33 cellular contexts compared by ENCODE assay signal in the genomic region with DNA sequence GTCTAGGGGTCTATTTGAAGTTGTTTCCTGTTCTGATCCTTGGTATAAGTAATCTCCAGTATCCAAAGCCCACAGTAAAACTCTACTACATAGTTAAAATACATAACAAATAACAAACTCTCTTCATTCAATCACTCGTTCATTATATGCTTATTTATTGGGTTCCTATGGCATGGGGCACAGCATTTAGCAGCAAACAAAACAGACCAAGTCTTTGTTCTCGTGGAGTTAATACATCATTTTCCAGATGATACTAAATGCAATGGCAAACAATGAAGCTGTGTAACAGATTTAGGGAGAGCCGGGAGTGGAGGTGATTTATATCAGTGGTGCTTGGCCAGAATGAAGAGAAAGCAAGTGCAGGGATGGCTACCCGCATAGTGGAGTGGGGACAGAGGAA. TPM values are rescaled to one million over a fixed set of nuclear protein-coding genes. Genes with fewer than 3 reads are reported as not detected.
"Had no signal": no experiment of that assay in that cellular context is flagged by ENCODE, and none has a peak within 500 bp of the region (broad histone marks: within the 10 kb centered on the region; RNA-seq: fewer than 3 reads in every experiment).

No MANE protein-coding gene starts in this region.

- H3K9me3 Mint-ChIP-seq: activated naive CD4-positive, alpha-beta T cell treated with anti-CD3 and anti-CD28 coated beads for 36 hours; activated T-helper 1 cell treated with anti-CD3 and anti-CD28 coated beads, Interleukin-12 subunit alpha, Interleukin-12 subunit beta, Interleukin-2, Interleukin-4 antibody, amounts not matched to agents 30 ng/mL and 10 ng/mL and 1 ng/mL, durations not matched to agents 14 hours and 24 hours and 36 hours; brain; natural killer cell treated with Interleukin-12 subunit alpha and Interleukin-12 subunit beta and Interleukin-15 and Interleukin-18, amount 100 ng/mL, for 72 hours had no signal

- H3K4me1 ChIP-seq: ascending aorta, left ventricle myocardium inferior, right lobe of liver, testis, transverse colon had no signal

- DNase-seq: activated CD4-positive, alpha-beta T cell treated with anti-CD3 and anti-CD28 coated beads for 4 hours; activated CD4-positive, alpha-beta T cell treated with anti-CD3 and anti-CD28 coated beads, Interleukin-2, amount 50 U/mL, for 4 hours; activated effector memory CD4-positive, alpha-beta T cell treated with anti-CD3 and anti-CD28 coated beads, Interleukin-2, amount 50 U/mL, for 16 hours; activated naive CD4-positive, alpha-beta T cell treated with anti-CD3 and anti-CD28 coated beads for 36 hours; activated naive CD8-positive, alpha-beta T cell treated with anti-CD3 and anti-CD28 coated beads, Interleukin-2, amount 10 ng/mL, durations not matched to agents 7 days and 5 days; activated T-cell treated with anti-CD3 and anti-CD28 coated beads, Interleukin-2, amount 50 U/mL, for 1 hour; dorsolateral prefrontal cortex; effector memory CD4-positive, alpha-beta T cell; erythroblast; islet precursor cell; left ventricle myocardium inferior; mucosa of descending colon; ovary; right lobe of liver; stimulated activated CD4-positive, alpha-beta T cell treated with anti-CD3 and anti-CD28 coated beads, Interleukin-2, amount 100 ng/mL, for 48 hours; stimulated activated naive CD8-positive, alpha-beta T cell treated with anti-CD3 and anti-CD28 coated beads, Interleukin-15, Interleukin-2, amounts not matched to agents 100 U/mL and 50 U/mL, for 24 hours; testis; transverse colon had no signal

- H3K27ac Mint-ChIP-seq: activated naive CD4-positive, alpha-beta T cell treated with anti-CD3 and anti-CD28 coated beads for 36 hours; activated naive CD8-positive, alpha-beta T cell treated with anti-CD3 and anti-CD28 coated beads, Interleukin-2, amount 10 ng/mL, durations not matched to agents 7 days and 5 days; activated T-helper 1 cell treated with anti-CD3 and anti-CD28 coated beads, Interleukin-12 subunit alpha, Interleukin-12 subunit beta, Interleukin-2, Interleukin-4 antibody, amounts not matched to agents 30 ng/mL and 10 ng/mL and 1 ng/mL, durations not matched to agents 14 hours and 24 hours and 36 hours; brain; progenitor cell of endocrine pancreas had no signal

- H3K27ac ChIP-seq: ascending aorta, coronary artery, dorsolateral prefrontal cortex, gastroesophageal sphincter, hepatocyte, left ventricle myocardium inferior, ovary, right lobe of liver, testis, transverse colon had no signal

- ATAC-seq: gastroesophageal sphincter; mucosa of descending colon; natural killer cell treated with Interleukin-12 subunit alpha and Interleukin-12 subunit beta and Interleukin-15 and Interleukin-18, amount 100 ng/mL, for 72 hours; right lobe of liver; stimulated activated naive CD8-positive, alpha-beta T cell treated with anti-CD3 and anti-CD28 coated beads, Interleukin-15, Interleukin-2, amounts not matched to agents 100 U/mL and 50 U/mL, for 24 hours had no signal

- H3K27me3 ChIP-seq: ascending aorta, dorsolateral prefrontal cortex, gastroesophageal sphincter, hepatocyte, ovary, right lobe of liver, testis, transverse colon had no signal

- H3K27me3 Mint-ChIP-seq: progenitor cell of endocrine pancreas had no signal

- H3K4me3 Mint-ChIP-seq: activated naive CD4-positive, alpha-beta T cell treated with anti-CD3 and anti-CD28 coated beads for 36 hours; activated naive CD8-positive, alpha-beta T cell treated with anti-CD3 and anti-CD28 coated beads, Interleukin-2, amount 10 ng/mL, durations not matched to agents 7 days and 5 days; activated T-helper 1 cell treated with anti-CD3 and anti-CD28 coated beads, Interleukin-12 subunit alpha, Interleukin-12 subunit beta, Interleukin-2, Interleukin-4 antibody, amounts not matched to agents 30 ng/mL and 10 ng/mL and 1 ng/mL, durations not matched to agents 14 hours and 24 hours and 36 hours; brain; natural killer cell treated with Interleukin-12 subunit alpha and Interleukin-12 subunit beta and Interleukin-15 and Interleukin-18, amount 100 ng/mL, for 72 hours had no signal

- H3K4me3 ChIP-seq: ascending aorta, coronary artery, dorsolateral prefrontal cortex, gastroesophageal sphincter, hepatocyte, left ventricle myocardium inferior, lung, mucosa of descending colon, ovary, right lobe of liver, testis, transverse colon had no signal

- H3K9me3 ChIP-seq: ascending aorta, gastroesophageal sphincter, left ventricle myocardium inferior, mucosa of descending colon, ovary, right lobe of liver, testis, transverse colon had no signal

- H3K4me2 ChIP-seq: hepatocyte had no signal

- H2AFZ ChIP-seq: hepatocyte had no signal

- H3K79me2 ChIP-seq: hepatocyte had no signal

- H3K4me1 Mint-ChIP-seq: brain had no signal

- H3K36me3 Mint-ChIP-seq: brain had no signal

- H3K36me3 ChIP-seq: ascending aorta, gastroesophageal sphincter, left ventricle myocardium inferior, ovary, right lobe of liver, transverse colon had no signal

RNA-seq across cellular contexts. Expression of gene SPARCL1, which starts 36.6 kb away (rescaled TPM):
- total RNA-seq: activated naive CD4-positive, alpha-beta T cell treated with anti-CD3 and anti-CD28 coated beads for 36 hours; activated naive CD8-positive, alpha-beta T cell treated with anti-CD3 and anti-CD28 coated beads, Interleukin-2, amount 10 ng/mL, durations not matched to agents 7 days and 5 days; activated T-helper 1 cell treated with anti-CD3 and anti-CD28 coated beads, Interleukin-12 subunit alpha, Interleukin-12 subunit beta, Interleukin-2, Interleukin-4 antibody, amounts not matched to agents 30 ng/mL and 10 ng/mL and 1 ng/mL, durations not matched to agents 14 hours and 24 hours and 36 hours; natural killer cell treated with Interleukin-12 subunit alpha and Interleukin-12 subunit beta and Interleukin-15 and Interleukin-18, amount 100 ng/mL, for 72 hours had no signal

RNA-seq across cellular contexts. Expression of gene DSPP, which starts 42.6 kb away (rescaled TPM):
- total RNA-seq: activated naive CD4-positive, alpha-beta T cell treated with anti-CD3 and anti-CD28 coated beads for 36 hours; activated naive CD8-positive, alpha-beta T cell treated with anti-CD3 and anti-CD28 coated beads, Interleukin-2, amount 10 ng/mL, durations not matched to agents 7 days and 5 days; activated T-helper 1 cell treated with anti-CD3 and anti-CD28 coated beads, Interleukin-12 subunit alpha, Interleukin-12 subunit beta, Interleukin-2, Interleukin-4 antibody, amounts not matched to agents 30 ng/mL and 10 ng/mL and 1 ng/mL, durations not matched to agents 14 hours and 24 hours and 36 hours; ascending aorta; cardiac septum; gastroesophageal sphincter; hepatocyte; left ventricle myocardium inferior; lung; mesenteric fat pad; mucosa of descending colon; myocyte; natural killer cell treated with Interleukin-12 subunit alpha and Interleukin-12 subunit beta and Interleukin-15 and Interleukin-18, amount 100 ng/mL, for 72 hours; progenitor cell of endocrine pancreas; renal cortical epithelial cell; right lobe of liver; skeletal muscle tissue; testis; transverse colon; urinary bladder had no signal
- polyA plus RNA-seq: hepatocyte, lung, ovary, urinary bladder had no signal
